9 cellular contexts compared by ENCODE assay signal in genomic region chr18:58998421-58999203, GRCh38.
DNase-seq lines count a peak whose midpoint lies in the region; ATAC-seq, FAIRE-seq and TF ChIP-seq lines count a peak whose summit lies in the region.
"Had no signal": no experiment of that assay in that cellular context is flagged by ENCODE, and none has a peak within 500 bp of the region (broad histone marks: within the 10 kb centered on the region; RNA-seq: fewer than 3 reads in every experiment).

No MANE protein-coding gene starts in this region.

- no peak overlapping the region for H2AFZ ChIP-seq in GM12878 (ENCODE audit: control insufficient read depth, low read depth, low read length)

- CTCF ChIA-PET in GM12878 (lab: Yijun Ruan, JAX) (interaction anchor here (0.7 to 1.0 kb wide), 3 partner anchors 9 to 218 kb away, joined by 3 read pairs; no protein-coding TSS in a partner anchor), WTC11 (lab: Charles Lee) (interaction anchor here (1.3 kb wide), 1 partner anchor 230 kb away, joined by 3 read pairs; no protein-coding TSS in a partner anchor)
- CTCF ChIA-PET in CD4-positive, alpha-beta memory T cell (lab: Charles Lee; ENCODE audit: partially characterized antibody): no interaction called here

- WGBS in GM12878 (ENCODE audit: insufficient coverage, insufficient replicate concordance, low lambda C conversion rate, missing lambda C conversion rate): 18% methylated on average over 13 of the region's 13 CpGs
- 76 to 84% methylated on average over 13 of the region's 13 CpGs for WGBS in lung, 2 donors

- H3K4me3 ChIP-seq in GM12878 (peak overlapping the region; percentile 8; the same call in 1 of the 2 replicates), lung (no peak overlapping the region)
- H3K4me3 ChIP-seq in CD4-positive, alpha-beta memory T cell (ENCODE audit: low read length in 2 of 2): no peak overlapping the region

- no peak for TF ChIP-seq EP300 in GM12878 (IDR thresholded peaks at IDR 0.05; ENCODE audit: borderline replicate concordance in 1 of 2, control insufficient read depth in 1 of 2, low read depth in 2 of 2, low read length in 2 of 2)

- H3K79me2 ChIP-seq in GM12878 (ENCODE audit: control insufficient read depth, insufficient read depth, low read length): no peaks in the 10 kb centered on the region

- ATAC-seq in HG03066 (IDR thresholded peaks at IDR 0.05; ENCODE audit: low read depth, unreplicated experiment): peak; percentile 93
- ATAC-seq in GM12878: peak; percentile 84
- ATAC-seq in lung (ENCODE audit: insufficient read depth, low FRiP score): peak; percentile 48
- ATAC-seq in HG03135 (IDR thresholded peaks at IDR 0.05; ENCODE audit: unreplicated experiment): no peak
- ATAC-seq in WTC11: no peak

- RAD21 ChIA-PET in GM12878 (lab: Charles Lee; ENCODE audit: unreplicated experiment): interaction anchor here (1.4 kb wide), 1 partner anchor 14 kb away, joined by 5 read pairs; no protein-coding TSS in a partner anchor

- no peak for TF ChIP-seq RAD21 in GM12878 (IDR thresholded peaks at IDR 0.05; ENCODE audit: insufficient read depth, low read depth, low read length)

- peak; percentile 64 for DNase-seq in AG08395 (ENCODE audit: low spot score)
- DNase-seq in GM12878 (ENCODE audit: low read depth, low spot score): no peak
- DNase-seq in lung (ENCODE audit: low spot score): peak; percentile 42
- no peak for DNase-seq in CD4-positive, alpha-beta memory T cell
- DNase-seq in activated gamma-delta T cell treated with Interleukin-2 at 50 U/mL for 16 hours: no peak
- DNase-seq in WTC11 (ENCODE audit: low spot score): no peak
- DNase-seq: CD4-positive, CD25-positive, alpha-beta regulatory T cell had no signal

- no peaks in the 10 kb centered on the region for H3K36me3 Mint-ChIP-seq in CD4-positive, alpha-beta memory T cell
- H3K36me3 Mint-ChIP-seq in WTC11: no peaks in the 10 kb centered on the region

- no peaks in the 10 kb centered on the region for H3K36me3 ChIP-seq in GM12878 (ENCODE audit: control insufficient read depth in 2 of 2, insufficient read depth in 2 of 2, low read length in 1 of 2)
- H3K36me3 ChIP-seq in lung (ENCODE audit: control insufficient read depth in 2 of 2, insufficient read depth in 2 of 2, low read length in 2 of 2): no peaks in the 10 kb centered on the region
- H3K36me3 ChIP-seq in CD4-positive, alpha-beta memory T cell (ENCODE audit: insufficient read depth, low read length): no peaks in the 10 kb centered on the region

- POLR2A ChIA-PET in GM12878 (lab: Charles Lee): interaction anchor here (0.7 kb wide), 1 partner anchor 16 kb away, joined by 3 read pairs; no protein-coding TSS in a partner anchor
- POLR2A ChIA-PET in CD4-positive, alpha-beta memory T cell (lab: Charles Lee; ENCODE audit: partially characterized antibody): no interaction called here
- POLR2A ChIA-PET in WTC11 (lab: Charles Lee): no interaction called here

- H3K9me3 Mint-ChIP-seq in CD4-positive, alpha-beta memory T cell: peaks cover 0 to 1% (median 0%) of the 10 kb centered on the region in 8 donors
- H3K9me3 Mint-ChIP-seq in WTC11: no peaks in the 10 kb centered on the region; the same call in 1 of the 2 replicates
- H3K9me3 Mint-ChIP-seq: CD4-positive, CD25-positive, alpha-beta regulatory T cell had no signal

- no peak for FAIRE-seq in GM12878 (lab: Jason Lieb, UNC)

- intact Hi-C loops in GM12878 (cut with micrococcal nuclease; ENCODE audit: unreplicated experiment): no loop called here
- intact Hi-C loops in CD4-positive, alpha-beta memory T cell (cut with micrococcal nuclease): no loop called here

- no peaks in the 10 kb centered on the region for H4K20me1 ChIP-seq in GM12878 (ENCODE audit: control insufficient read depth, insufficient read depth)

- SMC1A ChIA-PET in GM12878 (lab: Charles Lee; ENCODE audit: uncharacterized antibody, unreplicated experiment): interaction anchor here (1.0 to 1.9 kb wide), 3 partner anchors 13 to 37 kb away, joined by 3 to 5 read pairs (median 4); no protein-coding TSS in a partner anchor

- H3K4me1 Mint-ChIP-seq in CD4-positive, alpha-beta memory T cell: no peaks in the 10 kb centered on the region
- H3K4me1 Mint-ChIP-seq in WTC11: peaks cover 27% of the 10 kb centered on the region
- H3K4me1 Mint-ChIP-seq: CD4-positive, CD25-positive, alpha-beta regulatory T cell had no signal

- H3K27ac ChIP-seq in GM12878 (ENCODE audit: control insufficient read depth, insufficient read depth): no peak overlapping the region
- H3K27ac ChIP-seq in lung (ENCODE audit: low read depth in 1 of 2, low read length in 1 of 2): peak overlapping the region; percentile 59 to 80
- no peak overlapping the region for H3K27ac ChIP-seq in CD4-positive, alpha-beta memory T cell (ENCODE audit: low read depth, low read length)

- H3K4me2 ChIP-seq in GM12878 (ENCODE audit: control insufficient read depth, insufficient read depth): no peak overlapping the region; the same call in 1 of the 2 replicates

- H3K27ac Mint-ChIP-seq in CD4-positive, alpha-beta memory T cell: no peak overlapping the region
- H3K27ac Mint-ChIP-seq in WTC11: no peak overlapping the region
- H3K27ac Mint-ChIP-seq: CD4-positive, CD25-positive, alpha-beta regulatory T cell had no signal

- no peak for TF ChIP-seq POLR2A in GM12878 (IDR thresholded peaks at IDR 0.05; ENCODE audit: low read depth, low read length)

- in situ Hi-C loops in GM12878 (cut with MboI): loop anchor here (25.0 kb wide), 1 partner anchor 889 kb away; the partner anchor contains the start of gene PMAIP1

- H3K9me3 ChIP-seq in GM12878 (replicated peaks; ENCODE audit: control insufficient read depth, insufficient read depth, low read length): no peaks in the 10 kb centered on the region
- H3K9me3 ChIP-seq in lung (ENCODE audit: control insufficient read depth in 2 of 2, insufficient read depth in 1 of 2, low read length in 1 of 2): no peaks in the 10 kb centered on the region
- H3K9me3 ChIP-seq in CD4-positive, alpha-beta memory T cell (ENCODE audit: control insufficient read depth in 1 of 2, low read length in 2 of 2): no peaks in the 10 kb centered on the region

- TF ChIP-seq CTCF in GM12878 (IDR thresholded peaks at IDR 0.05 in 2 of 3, conservative IDR thresholded peaks at IDR 0.05 in 1 of 3; ENCODE audit: control insufficient read depth in 2 of 3, extremely low read depth in 1 of 3, insufficient read depth in 1 of 3, low read depth in 3 of 3, low read length in 3 of 3): no peak
- TF ChIP-seq CTCF in lung (IDR thresholded peaks at IDR 0.05; ENCODE audit: control extremely low read depth, extremely low read depth): no peak
- TF ChIP-seq CTCF in WTC11 (IDR thresholded peaks at IDR 0.05): no peak

- H3K9ac ChIP-seq in GM12878 (ENCODE audit: control insufficient read depth, insufficient read depth, low read length): no peak overlapping the region

- no TSS peak for BruUV-seq in GM12878 (replicated peaks; lab: Mats Ljungman, UMichigan)

- no peak overlapping the region for H3K4me3 Mint-ChIP-seq in CD4-positive, alpha-beta memory T cell
- H3K4me3 Mint-ChIP-seq in WTC11: no peak overlapping the region
- H3K4me3 Mint-ChIP-seq: CD4-positive, CD25-positive, alpha-beta regulatory T cell had no signal

- H3K27me3 ChIP-seq in GM12878 (replicated peaks in 1 of 2; ENCODE audit: control insufficient read depth in 2 of 2, insufficient read depth in 2 of 2, low read length in 1 of 2): no peaks in the 10 kb centered on the region
- H3K27me3 ChIP-seq in lung (ENCODE audit: control insufficient read depth, insufficient read depth): no peaks in the 10 kb centered on the region
- peaks cover 3% of the 10 kb centered on the region for H3K27me3 ChIP-seq in CD4-positive, alpha-beta memory T cell (ENCODE audit: insufficient read depth, low read length)

- H3K27me3 Mint-ChIP-seq in CD4-positive, alpha-beta memory T cell: peaks cover 3 to 5% of the 10 kb centered on the region in 2 donors
- no peaks in the 10 kb centered on the region for H3K27me3 Mint-ChIP-seq in WTC11 (ENCODE audit: low read depth)

- H3K4me1 ChIP-seq in GM12878 (ENCODE audit: control insufficient read depth, insufficient read depth, low read length) (0 out of 2 replicates have a peak, but pooled peaks cover 2% of the 10 kb centered on the region), lung (ENCODE audit: control insufficient read depth in 2 of 2, insufficient read depth in 2 of 2, low read length in 2 of 2) (peaks cover 7 to 22% of the 10 kb centered on the region in 2 donors)
- no peaks in the 10 kb centered on the region for H3K4me1 ChIP-seq in CD4-positive, alpha-beta memory T cell (ENCODE audit: insufficient read depth, low read length)

TF ChIP-seq in GM12878, 131 proteins besides CTCF, POLR2A, EP300 and RAD21 (continues in another document):
- TF ChIP-seq POU2F2 (IDR thresholded peaks at IDR 0.05; ENCODE audit: borderline replicate concordance, low read depth, low read length): peak; percentile 60; the same call in 1 of the 3 replicates
- TF ChIP-seq DPF2 (IDR thresholded peaks at IDR 0.05): peak; percentile 60; the same call in 1 of the 2 replicates
- TF ChIP-seq WRNIP1 (IDR thresholded peaks at IDR 0.05; ENCODE audit: borderline replicate concordance, low read depth, low read length): no peak
- peak; percentile 90 for TF ChIP-seq SPI1 (IDR thresholded peaks at IDR 0.05; ENCODE audit: borderline replicate concordance, insufficient read depth, low read depth, low read length)
- TF ChIP-seq IKZF1 (conservative IDR thresholded peaks at IDR 0.05): peak; percentile 42
- TF ChIP-seq EGR1 (IDR thresholded peaks at IDR 0.05; ENCODE audit: borderline replicate concordance in 1 of 2, low read depth in 2 of 2, low read length in 2 of 2): peak in 1 of 2 experiments; percentile 68; a peak in 1 of 3 replicates
- peak; percentile 15 to 36; a peak in 1 of 4 replicates for TF ChIP-seq IKZF2 (IDR thresholded peaks at IDR 0.05)
- TF ChIP-seq RUNX3 (IDR thresholded peaks at IDR 0.05; ENCODE audit: low read length): peak; percentile 38; the same call in 1 of the 2 replicates

TF ChIP-seq in WTC11, 78 proteins besides CTCF, POLR2A, EP300 and RAD21 (continues in another document):
- TF ChIP-seq, protein P1, sequence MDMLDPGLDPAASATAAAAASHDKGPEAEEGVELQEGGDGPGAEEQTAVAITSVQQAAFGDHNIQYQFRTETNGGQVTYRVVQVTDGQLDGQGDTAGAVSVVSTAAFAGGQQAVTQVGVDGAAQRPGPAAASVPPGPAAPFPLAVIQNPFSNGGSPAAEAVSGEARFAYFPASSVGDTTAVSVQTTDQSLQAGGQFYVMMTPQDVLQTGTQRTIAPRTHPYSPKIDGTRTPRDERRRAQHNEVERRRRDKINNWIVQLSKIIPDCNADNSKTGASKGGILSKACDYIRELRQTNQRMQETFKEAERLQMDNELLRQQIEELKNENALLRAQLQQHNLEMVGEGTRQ (CRISPR knock-in tag; IDR thresholded peaks at IDR 0.05): no peak
- no peak for TF ChIP-seq PRRX2 (CRISPR knock-in tag; IDR thresholded peaks at IDR 0.05)
- TF ChIP-seq NFE2L1 (CRISPR knock-in tag; IDR thresholded peaks at IDR 0.05): no peak
- no peak for TF ChIP-seq RELA (CRISPR knock-in tag; IDR thresholded peaks at IDR 0.05; ENCODE audit: borderline replicate concordance)
- TF ChIP-seq ZNF317 (CRISPR knock-in tag; IDR thresholded peaks at IDR 0.05; ENCODE audit: borderline replicate concordance, low read depth): no peak
- TF ChIP-seq ZNF219 (CRISPR knock-in tag; IDR thresholded peaks at IDR 0.05; ENCODE audit: borderline replicate concordance): no peak
- TF ChIP-seq NFYB (CRISPR knock-in tag; conservative IDR thresholded peaks at IDR 0.05; ENCODE audit: low read depth): no peak

Comparison
In these comparisons a context has a peak if more than half of its experiments do, and no peak if none do; other contexts are left out.
1. DNase-seq: peak in AG08395 (single experiment) and lung (single experiment); none in GM12878 (single experiment), CD4-positive, alpha-beta memory T cell (0 of 5), activated gamma-delta T cell treated with Interleukin-2 at 50 U/mL for 16 hours (single experiment) and WTC11 (single experiment).
2. ATAC-seq: peak in HG03066 (single experiment), GM12878 (single experiment) and lung (single experiment); none in HG03135 (single experiment) and WTC11 (single experiment).
3. H3K27ac ChIP-seq: peak in lung (2 of 2); none in GM12878 (single experiment) and CD4-positive, alpha-beta memory T cell (single experiment).